In the genomic region with DNA sequence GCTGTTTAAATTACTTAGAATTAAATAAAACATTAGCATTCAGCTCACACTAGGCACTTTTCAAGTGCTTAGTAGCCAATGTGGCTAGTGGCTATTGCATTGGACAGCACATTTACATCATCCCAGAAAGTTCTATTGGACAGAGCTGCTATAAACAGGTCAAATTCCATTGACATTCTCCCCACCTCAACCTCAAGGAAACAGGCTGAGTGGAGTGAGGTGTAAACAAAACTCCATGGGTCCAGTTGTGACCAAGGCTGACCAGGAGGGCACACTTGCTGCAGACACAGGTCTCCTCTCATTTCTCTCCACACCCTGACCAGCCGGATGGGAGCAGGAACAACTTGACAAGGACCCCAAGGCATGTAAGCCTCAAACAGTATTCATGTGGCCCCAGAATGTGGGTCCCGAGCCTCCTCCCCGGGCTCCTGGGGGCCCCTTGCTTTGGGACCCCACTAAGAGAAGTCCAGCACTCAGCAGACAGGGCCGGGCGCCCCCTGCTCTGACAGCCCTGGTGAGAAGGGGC, we compare ENCODE assay signal across 1 cellular context.
TF ChIP-seq lines count a peak whose summit lies in the region.

No MANE protein-coding gene starts in this region.

TF ChIP-seq in K562, 482 proteins besides CTCF, POLR2A, EP300 and RAD21:
- TF ChIP-seq, protein P1, sequence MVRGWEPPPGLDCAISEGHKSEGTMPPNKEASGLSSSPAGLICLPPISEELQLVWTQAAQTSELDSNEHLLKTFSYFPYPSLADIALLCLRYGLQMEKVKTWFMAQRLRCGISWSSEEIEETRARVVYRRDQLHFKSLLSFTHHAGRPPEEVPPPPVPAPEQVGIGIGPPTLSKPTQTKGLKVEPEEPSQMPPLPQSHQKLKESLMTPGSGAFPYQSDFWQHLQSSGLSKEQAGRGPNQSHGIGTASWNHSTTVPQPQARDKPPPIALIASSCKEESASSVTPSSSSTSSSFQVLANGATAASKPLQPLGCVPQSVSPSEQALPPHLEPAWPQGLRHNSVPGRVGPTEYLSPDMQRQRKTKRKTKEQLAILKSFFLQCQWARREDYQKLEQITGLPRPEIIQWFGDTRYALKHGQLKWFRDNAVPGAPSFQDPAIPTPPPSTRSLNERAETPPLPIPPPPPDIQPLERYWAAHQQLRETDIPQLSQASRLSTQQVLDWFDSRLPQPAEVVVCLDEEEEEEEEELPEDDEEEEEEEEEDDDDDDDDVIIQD (CRISPR knock-in tag; IDR thresholded peaks at IDR 0.05), result no peak
- TF ChIP-seq ZBTB8A (IDR thresholded peaks at IDR 0.05; ENCODE audit: partially characterized antibody), result no peak
- TF ChIP-seq RBM39 (optimal IDR thresholded peaks at IDR 0.05; ENCODE audit: low read depth, low read length), result no peak
- TF ChIP-seq, protein P2, sequence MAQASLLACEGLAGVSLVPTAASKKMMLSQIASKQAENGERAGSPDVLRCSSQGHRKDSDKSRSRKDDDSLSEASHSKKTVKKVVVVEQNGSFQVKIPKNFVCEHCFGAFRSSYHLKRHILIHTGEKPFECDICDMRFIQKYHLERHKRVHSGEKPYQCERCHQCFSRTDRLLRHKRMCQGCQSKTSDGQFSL (CRISPR knock-in tag; IDR thresholded peaks at IDR 0.05), result no peak
- TF ChIP-seq, protein P2 (tag; IDR thresholded peaks at IDR 0.05), result 0 out of 4 replicates have a peak, but pooled peaks of 1 of the 2 experiments have one; percentile 25
- no peak for TF ChIP-seq CREBBP (IDR thresholded peaks at IDR 0.05; ENCODE audit: low read depth, low read length)
